In the genomic region with DNA sequence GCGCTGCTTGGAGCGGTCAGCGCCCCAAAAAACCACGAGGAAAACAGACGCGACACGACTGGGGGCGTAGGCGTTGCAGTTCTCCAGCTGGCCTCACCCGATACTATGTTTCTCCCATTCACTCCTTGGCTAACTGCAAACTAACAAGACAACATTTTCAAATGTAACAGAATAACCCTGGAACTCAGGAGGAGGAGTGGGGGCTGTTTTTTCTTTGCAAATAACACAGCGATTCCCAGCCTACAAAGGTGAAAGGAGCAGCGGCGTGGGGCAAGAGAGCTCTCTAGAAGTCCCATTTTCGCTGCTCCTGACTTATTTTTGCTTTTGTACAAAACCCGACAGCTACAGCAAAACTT, we compare ENCODE assay signal across 14 cellular contexts. TPM values are rescaled to one million over a fixed set of nuclear protein-coding genes. Genes with fewer than 3 reads are reported as not detected.
DNase-seq lines count a peak whose midpoint lies in the region; TF ChIP-seq lines count a peak whose summit lies in the region.
"Had no signal": no experiment of that assay in that cellular context is flagged by ENCODE, and none has a peak within 500 bp of the region (broad histone marks: within the 10 kb centered on the region; RNA-seq: fewer than 3 reads in every experiment).

No MANE protein-coding gene starts in this region.

- no peaks in the 10 kb centered on the region for H3K36me3 Mint-ChIP-seq in MCF 10A (ENCODE audit: insufficient read depth, unreplicated experiment)
- no peaks in the 10 kb centered on the region for H3K36me3 Mint-ChIP-seq in nephron (ENCODE audit: low read depth)
- H3K36me3 Mint-ChIP-seq: IgD-negative memory B cell had no signal

- no peak overlapping the region for H3K27ac ChIP-seq in breast epithelium
- H3K27ac ChIP-seq in tibial artery, result no peak overlapping the region
- H3K27ac ChIP-seq: SJSA1 had no signal

- no TSS peak for BruUV-seq in MCF 10A (replicated peaks; lab: Mats Ljungman, UMichigan)

- H3K27me3 ChIP-seq in breast epithelium (peaks cover 3 to 99% of the 10 kb centered on the region in 2 donors), tibial artery (peaks cover 0 to 63% of the 10 kb centered on the region in 2 donors)

- H3K27ac Mint-ChIP-seq in MCF 10A (ENCODE audit: low read depth, unreplicated experiment), result no peak overlapping the region
- no peak overlapping the region for H3K27ac Mint-ChIP-seq in nephron
- H3K27ac Mint-ChIP-seq: activated B cell treated with CpG ODN at 0.5 μM for 24 hours; activated T-helper 2 cell treated with anti-CD3 and anti-CD28 coated beads, Interferon-gamma antibody, Interleukin-2, Interleukin-4, amounts not matched to agents 10 μg/mL and 5 μg/mL and 100 μg/mL, durations not matched to agents 14 hours and 24 hours and 36 hours; IgD-negative memory B cell had no signal

- H3K36me3 ChIP-seq in breast epithelium (no peaks in the 10 kb centered on the region), tibial artery (no peaks in the 10 kb centered on the region)
- H3K36me3 ChIP-seq: SJSA1 had no signal

- H3K4me3 Mint-ChIP-seq in MCF 10A (ENCODE audit: unreplicated experiment) (no peak overlapping the region), nephron (peak overlapping the region; percentile 70 to 82 (median 76))
- H3K4me3 Mint-ChIP-seq: activated B cell treated with CpG ODN at 0.5 μM for 24 hours had no signal

- no peaks in the 10 kb centered on the region for H3K9me3 Mint-ChIP-seq in MCF 10A (ENCODE audit: unreplicated experiment)
- peaks cover 9% of the 10 kb centered on the region for H3K9me3 Mint-ChIP-seq in nephron
- H3K9me3 Mint-ChIP-seq: activated B cell treated with CpG ODN at 0.5 μM for 24 hours; activated T-helper 2 cell treated with anti-CD3 and anti-CD28 coated beads, Interferon-gamma antibody, Interleukin-2, Interleukin-4, amounts not matched to agents 10 μg/mL and 5 μg/mL and 100 μg/mL, durations not matched to agents 14 hours and 24 hours and 36 hours had no signal

- TF ChIP-seq POLR2A in breast epithelium (IDR thresholded peaks at IDR 0.05), result no peak

- POLR2A ChIA-PET in MCF 10A (lab: Yijun Ruan, JAX), result no interaction called here

- TF ChIP-seq CTCF in breast epithelium (IDR thresholded peaks at IDR 0.05) (no peak), MCF 10A (IDR thresholded peaks at IDR 0.05; ENCODE audit: unreplicated experiment) (no peak), nephron (IDR thresholded peaks at IDR 0.05; ENCODE audit: unreplicated experiment in 3 of 3) (no peak), tibial artery (IDR thresholded peaks at IDR 0.05) (no peak)

- H3K4me3 ChIP-seq in breast epithelium, result peak overlapping the region; percentile 23 to 63 (median 38)
- peak overlapping the region; percentile 44 to 49 for H3K4me3 ChIP-seq in tibial artery

- H3K4me1 Mint-ChIP-seq in MCF 10A (ENCODE audit: insufficient read depth, unreplicated experiment), result peaks cover 6% of the 10 kb centered on the region
- peaks cover 24% of the 10 kb centered on the region for H3K4me1 Mint-ChIP-seq in nephron

- peaks cover 14% of the 10 kb centered on the region for H3K27me3 Mint-ChIP-seq in MCF 10A (ENCODE audit: insufficient read depth, unreplicated experiment)
- H3K27me3 Mint-ChIP-seq in nephron (ENCODE audit: low read depth), result peaks cover 95% of the 10 kb centered on the region

- CTCF ChIA-PET in MCF 10A (lab: Yijun Ruan, JAX), result no interaction called here

- intact Hi-C loops in breast epithelium (cut with DNase I; ENCODE audit: low total_unique reads), result no loop called here
- intact Hi-C loops in MCF 10A (cut with micrococcal nuclease), result no loop called here
- intact Hi-C loops in tibial artery (cut with DNase I; ENCODE audit: low total_unique reads), result no loop called here

- no peaks in the 10 kb centered on the region for H3K9me3 ChIP-seq in breast epithelium
- peaks cover 0 to 7% (median 0%) of the 10 kb centered on the region in 3 donors for H3K9me3 ChIP-seq in tibial artery
- H3K9me3 ChIP-seq: SJSA1 had no signal

- DNase-seq in breast epithelium (ENCODE audit: low spot score in 2 of 2) (no peak), MCF 10A (ENCODE audit: unreplicated experiment) (no peak), brain pericyte (ENCODE audit: low read depth, low spot score) (peak; percentile 1), tibial artery (no peak), midbrain (lab: John Stamatoyannopoulos, UW) (no peak), CD1c-positive myeloid dendritic cell (ENCODE audit: extremely low spot score) (no peak), SK-N-DZ (ENCODE audit: low spot score) (no peak)
- DNase-seq: activated B cell treated with CpG ODN at 0.5 μM for 24 hours, AML-193, NCI-H1417 treated with DMSO at 0.1 percent for 48 hours had no signal

- H3K4me1 ChIP-seq in breast epithelium (no peaks in the 10 kb centered on the region), tibial artery (peaks cover 0 to 44% (median 26%) of the 10 kb centered on the region in 4 donors)

RNA-seq across cellular contexts. Expression of a gene that starts 1.7 kb away (rescaled TPM):
- total RNA-seq in breast epithelium, result not detected
- not detected in 2 replicates for total RNA-seq in MCF 10A (2022)
- polyA plus RNA-seq in SK-N-DZ (2014; cell fraction: cytosol; rRNA removed), result not detected in 2 replicates
- not detected in 2 replicates for polyA plus RNA-seq in SK-N-DZ (2014; cell fraction: nucleus; rRNA removed)
- total RNA-seq: activated B cell treated with CpG ODN at 0.5 μM for 24 hours; activated T-helper 2 cell treated with anti-CD3 and anti-CD28 coated beads, Interferon-gamma antibody, Interleukin-2, Interleukin-4, amounts not matched to agents 10 μg/mL and 5 μg/mL and 100 μg/mL, durations not matched to agents 14 hours and 24 hours and 36 hours; SJSA1 had no signal
- polyA plus RNA-seq: IgD-negative memory B cell had no signal
